Comparison of ENCODE assay signal across 1 cellular context in genomic region chr2:42459296-42459695, GRCh38.
TF ChIP-seq lines count a peak whose summit lies in the region.

No MANE protein-coding gene starts in this region.

TF ChIP-seq in GM23338, 12 proteins besides CTCF, POLR2A, EP300 and RAD21:
- TF ChIP-seq ZNF114 (CRISPR knock-in tag; IDR thresholded peaks at IDR 0.05) (no peak), STAT1 (IDR thresholded peaks at IDR 0.05; ENCODE audit: unreplicated experiment) (no peak)
- TF ChIP-seq, protein P1, sequence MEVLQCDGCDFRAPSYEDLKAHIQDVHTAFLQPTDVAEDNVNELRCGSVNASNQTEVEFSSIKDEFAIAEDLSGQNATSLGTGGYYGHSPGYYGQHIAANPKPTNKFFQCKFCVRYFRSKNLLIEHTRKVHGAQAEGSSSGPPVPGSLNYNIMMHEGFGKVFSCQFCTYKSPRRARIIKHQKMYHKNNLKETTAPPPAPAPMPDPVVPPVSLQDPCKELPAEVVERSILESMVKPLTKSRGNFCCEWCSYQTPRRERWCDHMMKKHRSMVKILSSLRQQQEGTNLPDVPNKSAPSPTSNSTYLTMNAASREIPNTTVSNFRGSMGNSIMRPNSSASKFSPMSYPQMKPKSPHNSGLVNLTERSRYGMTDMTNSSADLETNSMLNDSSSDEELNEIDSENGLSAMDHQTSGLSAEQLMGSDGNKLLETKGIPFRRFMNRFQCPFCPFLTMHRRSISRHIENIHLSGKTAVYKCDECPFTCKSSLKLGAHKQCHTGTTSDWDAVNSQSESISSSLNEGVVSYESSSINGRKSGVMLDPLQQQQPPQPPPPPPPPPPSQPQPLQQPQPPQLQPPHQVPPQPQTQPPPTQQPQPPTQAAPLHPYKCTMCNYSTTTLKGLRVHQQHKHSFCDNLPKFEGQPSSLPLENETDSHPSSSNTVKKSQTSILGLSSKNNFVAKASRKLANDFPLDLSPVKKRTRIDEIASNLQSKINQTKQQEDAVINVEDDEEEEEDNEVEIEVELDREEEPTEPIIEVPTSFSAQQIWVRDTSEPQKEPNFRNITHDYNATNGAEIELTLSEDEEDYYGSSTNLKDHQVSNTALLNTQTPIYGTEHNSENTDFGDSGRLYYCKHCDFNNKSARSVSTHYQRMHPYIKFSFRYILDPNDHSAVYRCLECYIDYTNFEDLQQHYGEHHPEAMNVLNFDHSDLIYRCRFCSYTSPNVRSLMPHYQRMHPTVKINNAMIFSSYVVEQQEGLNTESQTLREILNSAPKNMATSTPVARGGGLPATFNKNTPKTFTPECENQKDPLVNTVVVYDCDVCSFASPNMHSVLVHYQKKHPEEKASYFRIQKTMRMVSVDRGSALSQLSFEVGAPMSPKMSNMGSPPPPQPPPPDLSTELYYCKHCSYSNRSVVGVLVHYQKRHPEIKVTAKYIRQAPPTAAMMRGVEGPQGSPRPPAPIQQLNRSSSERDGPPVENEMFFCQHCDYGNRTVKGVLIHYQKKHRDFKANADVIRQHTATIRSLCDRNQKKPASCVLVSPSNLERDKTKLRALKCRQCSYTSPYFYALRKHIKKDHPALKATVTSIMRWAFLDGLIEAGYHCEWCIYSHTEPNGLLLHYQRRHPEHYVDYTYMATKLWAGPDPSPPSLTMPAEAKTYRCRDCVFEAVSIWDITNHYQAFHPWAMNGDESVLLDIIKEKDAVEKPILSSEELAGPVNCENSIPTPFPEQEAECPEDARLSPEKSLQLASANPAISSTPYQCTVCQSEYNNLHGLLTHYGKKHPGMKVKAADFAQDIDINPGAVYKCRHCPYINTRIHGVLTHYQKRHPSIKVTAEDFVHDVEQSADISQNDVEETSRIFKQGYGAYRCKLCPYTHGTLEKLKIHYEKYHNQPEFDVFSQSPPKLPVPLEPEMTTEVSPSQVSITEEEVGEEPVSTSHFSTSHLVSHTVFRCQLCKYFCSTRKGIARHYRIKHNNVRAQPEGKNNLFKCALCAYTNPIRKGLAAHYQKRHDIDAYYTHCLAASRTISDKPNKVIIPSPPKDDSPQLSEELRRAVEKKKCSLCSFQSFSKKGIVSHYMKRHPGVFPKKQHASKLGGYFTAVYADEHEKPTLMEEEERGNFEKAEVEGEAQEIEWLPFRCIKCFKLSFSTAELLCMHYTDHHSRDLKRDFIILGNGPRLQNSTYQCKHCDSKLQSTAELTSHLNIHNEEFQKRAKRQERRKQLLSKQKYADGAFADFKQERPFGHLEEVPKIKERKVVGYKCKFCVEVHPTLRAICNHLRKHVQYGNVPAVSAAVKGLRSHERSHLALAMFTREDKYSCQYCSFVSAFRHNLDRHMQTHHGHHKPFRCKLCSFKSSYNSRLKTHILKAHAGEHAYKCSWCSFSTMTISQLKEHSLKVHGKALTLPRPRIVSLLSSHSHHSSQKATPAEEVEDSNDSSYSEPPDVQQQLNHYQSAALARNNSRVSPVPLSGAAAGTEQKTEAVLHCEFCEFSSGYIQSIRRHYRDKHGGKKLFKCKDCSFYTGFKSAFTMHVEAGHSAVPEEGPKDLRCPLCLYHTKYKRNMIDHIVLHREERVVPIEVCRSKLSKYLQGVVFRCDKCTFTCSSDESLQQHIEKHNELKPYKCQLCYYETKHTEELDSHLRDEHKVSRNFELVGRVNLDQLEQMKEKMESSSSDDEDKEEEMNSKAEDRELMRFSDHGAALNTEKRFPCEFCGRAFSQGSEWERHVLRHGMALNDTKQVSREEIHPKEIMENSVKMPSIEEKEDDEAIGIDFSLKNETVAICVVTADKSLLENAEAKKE (CRISPR knock-in tag; IDR thresholded peaks at IDR 0.05): no peak
